ENCODE assay signal across 1 cellular context in the genomic region with DNA sequence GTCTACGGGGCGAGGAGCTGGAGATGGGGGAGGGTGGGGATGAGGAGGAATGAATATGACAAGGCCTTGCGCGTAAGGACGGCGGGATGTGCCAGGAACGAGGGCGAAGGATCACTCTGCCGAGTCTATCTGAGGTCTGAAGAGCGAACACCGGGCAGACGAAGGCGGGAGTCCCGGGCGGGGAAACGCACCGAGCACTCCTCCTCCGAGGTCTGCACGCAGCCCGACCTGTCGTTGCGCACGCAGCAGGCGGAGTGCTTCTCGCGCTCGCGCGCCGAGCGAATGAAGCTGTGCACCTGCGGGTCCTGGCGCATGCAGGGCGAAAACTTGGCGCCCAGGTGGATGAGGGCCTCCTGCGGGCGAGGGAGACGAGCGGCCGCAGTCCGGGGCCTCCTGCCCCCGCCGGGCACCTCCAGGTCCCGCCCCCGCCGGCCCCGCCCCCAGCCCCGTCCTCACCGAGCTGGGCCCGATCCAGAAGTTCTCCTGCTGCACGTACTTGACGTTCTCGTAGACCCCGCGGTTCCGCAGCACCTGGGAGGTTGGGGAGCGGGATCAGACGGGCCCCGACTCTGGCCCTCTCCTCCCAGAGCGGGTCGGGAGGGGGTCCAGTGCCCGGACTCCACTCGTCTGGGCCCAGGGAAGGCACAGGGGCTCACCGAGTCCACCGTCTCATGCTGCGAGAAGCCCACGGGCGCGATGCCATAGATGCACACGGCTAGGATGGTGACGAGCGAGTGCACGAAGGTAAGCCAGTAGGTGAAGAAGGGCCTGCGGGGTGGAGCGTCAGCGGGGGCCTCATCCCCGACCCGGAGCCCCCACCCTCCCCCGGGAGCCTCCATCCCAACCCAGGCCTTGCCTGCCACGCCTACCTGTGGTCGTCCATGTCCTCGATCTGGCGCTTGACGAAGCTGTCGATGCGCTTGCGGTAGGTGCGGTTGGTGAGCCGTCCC.
TF ChIP-seq lines count a peak whose summit lies in the region.

No MANE protein-coding gene starts in this region.

TF ChIP-seq in K562, 482 proteins besides CTCF, POLR2A, EP300 and RAD21:
- TF ChIP-seq PCBP1 (IDR thresholded peaks at IDR 0.05; ENCODE audit: low read depth, low read length, poor library complexity, severe bottlenecking): peak; percentile 8
- TF ChIP-seq ESRRB (CRISPR knock-in tag; IDR thresholded peaks at IDR 0.05; ENCODE audit: borderline replicate concordance): no peak
- 0 out of 2 replicates have a peak, but pooled peaks have one; percentile 10 for TF ChIP-seq POLR2G (IDR thresholded peaks at IDR 0.05; ENCODE audit: low read depth, low read length)
- no peak for TF ChIP-seq KAT2B (IDR thresholded peaks at IDR 0.05; ENCODE audit: low read depth, low read length)
- TF ChIP-seq ELK3 (CRISPR knock-in tag; IDR thresholded peaks at IDR 0.05): no peak
- TF ChIP-seq UBTF (IDR thresholded peaks at IDR 0.05; ENCODE audit: borderline replicate concordance in 1 of 2, low read depth in 2 of 2, low read length in 2 of 2): no peak
- no peak for TF ChIP-seq HINFP (tag; conservative IDR thresholded peaks at IDR 0.05; ENCODE audit: low read depth)
- no peak for TF ChIP-seq ZFX (CRISPR knock-in tag; IDR thresholded peaks at IDR 0.05)
- no peak for TF ChIP-seq HSF4 (CRISPR knock-in tag; IDR thresholded peaks at IDR 0.05; ENCODE audit: borderline replicate concordance)
